Comparison of ENCODE assay signal across 8 cellular contexts in the genomic region with DNA sequence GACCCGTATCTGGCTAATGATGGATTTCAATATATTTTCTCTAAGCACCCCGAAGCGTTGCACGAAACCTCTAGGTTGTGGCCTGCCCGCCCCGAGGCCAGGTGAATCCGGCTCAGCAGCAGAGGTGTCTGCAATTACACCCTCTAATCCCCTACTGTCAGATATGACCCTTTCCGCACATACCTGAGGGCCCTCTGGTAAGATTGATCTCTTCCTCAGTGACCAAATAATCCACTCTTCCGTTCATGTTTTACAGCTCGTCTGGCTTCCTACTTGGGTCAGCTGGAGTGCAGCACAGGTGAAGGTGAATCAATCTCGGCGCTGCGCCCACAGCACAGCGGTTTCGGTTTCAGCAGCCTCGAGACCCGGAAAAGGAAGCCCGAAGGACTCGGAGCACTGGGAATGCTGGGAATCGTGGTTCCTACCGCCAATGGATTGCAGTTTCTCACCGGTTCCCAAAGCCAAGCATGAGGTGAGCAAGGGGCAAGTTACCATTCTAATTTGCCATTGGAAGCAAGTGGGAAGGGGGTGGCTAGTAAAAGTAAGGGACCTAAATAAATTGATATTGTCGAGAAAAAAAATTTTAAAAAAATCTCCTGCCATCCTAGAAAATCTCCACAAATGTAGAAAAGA. TPM values are rescaled to one million over a fixed set of nuclear protein-coding genes. Genes with fewer than 3 reads are reported as not detected.
DNase-seq lines count a peak whose midpoint lies in the region; ATAC-seq, FAIRE-seq and TF ChIP-seq lines count a peak whose summit lies in the region.

A gene with protein sequence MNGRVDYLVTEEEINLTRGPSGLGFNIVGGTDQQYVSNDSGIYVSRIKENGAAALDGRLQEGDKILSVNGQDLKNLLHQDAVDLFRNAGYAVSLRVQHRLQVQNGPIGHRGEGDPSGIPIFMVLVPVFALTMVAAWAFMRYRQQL (minus strand): TSS at position 374 of the 633 bp plus-strand sequence. CDS start 127 bp downstream, at position 247.

- H3K27ac Mint-ChIP-seq in neural crest cell (ENCODE audit: unreplicated experiment) = peak within 1 kb of the TSS; percentile 97
- H3K27ac Mint-ChIP-seq in stimulated activated naive CD8-positive, alpha-beta T cell treated with anti-CD3 and anti-CD28 coated beads, Interleukin-15, amount 100 ng/mL, for 72 hours = peak within 1 kb of the TSS; percentile 84 to 87

- peaks cover 6% of the 10 kb centered on the region for H3K4me1 ChIP-seq in HUES64 (ENCODE audit: insufficient read depth, low read length)

- ATAC-seq in stimulated activated naive CD8-positive, alpha-beta T cell treated with anti-CD3 and anti-CD28 coated beads, Interleukin-15, amount 100 ng/mL, for 72 hours = peak; percentile 81
- ATAC-seq in HG03108 (IDR thresholded peaks at IDR 0.05; ENCODE audit: unreplicated experiment) = no peak

- no peaks in the 10 kb centered on the region for H3K9me3 Mint-ChIP-seq in neural crest cell
- H3K9me3 Mint-ChIP-seq in stimulated activated naive CD8-positive, alpha-beta T cell treated with anti-CD3 and anti-CD28 coated beads, Interleukin-15, amount 100 ng/mL, for 72 hours = no peaks in the 10 kb centered on the region

- no peaks in the 10 kb centered on the region for H3K27me3 ChIP-seq in HUES64 (ENCODE audit: insufficient read depth, low read length)

- 1% methylated on average over 22 of the region's 23 CpGs for WGBS in HUES64

- peak within 1 kb of the TSS; percentile 57; the same call in 1 of the 2 replicates for H3K27ac ChIP-seq in HUES64 (ENCODE audit: low read depth, low read length)

- no peaks in the 10 kb centered on the region for H3K36me3 Mint-ChIP-seq in neural crest cell (ENCODE audit: low read depth)

- peak within 1 kb of the TSS; percentile 83 for H3K9ac ChIP-seq in HUES64 (ENCODE audit: low read depth, low read length)

- peaks cover 21% of the 10 kb centered on the region for H3K27me3 Mint-ChIP-seq in neural crest cell (ENCODE audit: low read depth)
- H3K27me3 Mint-ChIP-seq in stimulated activated naive CD8-positive, alpha-beta T cell treated with anti-CD3 and anti-CD28 coated beads, Interleukin-15, amount 100 ng/mL, for 72 hours = no peaks in the 10 kb centered on the region

- H3K4me3 ChIP-seq in GM12865 (ENCODE audit: low read depth, low read length) (peak within 1 kb of the TSS; percentile 98), HUES64 (ENCODE audit: low read length) (peak within 1 kb of the TSS; percentile 98)

- peaks cover 18% of the 10 kb centered on the region for H3K4me1 Mint-ChIP-seq in neural crest cell
- H3K4me1 Mint-ChIP-seq in stimulated activated naive CD8-positive, alpha-beta T cell treated with anti-CD3 and anti-CD28 coated beads, Interleukin-15, amount 100 ng/mL, for 72 hours = peaks cover 29% of the 10 kb centered on the region

- H3K4me3 Mint-ChIP-seq in neural crest cell = peak within 1 kb of the TSS; percentile 98
- peak within 1 kb of the TSS; percentile 84 to 93 for H3K4me3 Mint-ChIP-seq in stimulated activated naive CD8-positive, alpha-beta T cell treated with anti-CD3 and anti-CD28 coated beads, Interleukin-15, amount 100 ng/mL, for 72 hours

- FAIRE-seq in frontal cortex (lab: Jason Lieb, UNC) = no peak

- H3K36me3 ChIP-seq in HUES64 (ENCODE audit: insufficient read depth, low read length) = peaks cover 13% of the 10 kb centered on the region; the same call in 1 of the 2 replicates

- DNase-seq in GM12865 (ENCODE audit: low read depth) (peak; percentile 72), RPMI7951 (ENCODE audit: low read depth) (peak; percentile 74), frontal cortex (ENCODE audit: low spot score in 2 of 2) (peak; percentile 42 to 69), neural crest cell (ENCODE audit: low read depth, low spot score) (peak; percentile 39)
- DNase-seq in activated gamma-delta T cell treated with anti-CD3 and anti-CD28 coated beads, Interleukin-2, amount 50 U/mL, for 16 hours (ENCODE audit: low read depth) = peak; percentile 24
- peak; percentile 32 to 33 for DNase-seq in stimulated activated naive CD8-positive, alpha-beta T cell treated with anti-CD3 and anti-CD28 coated beads, Interleukin-15, amount 100 ng/mL, for 72 hours

- no peaks in the 10 kb centered on the region for H3K9me3 ChIP-seq in HUES64 (ENCODE audit: insufficient read depth, low read depth, low read length)

- no peak for TF ChIP-seq CTCF in GM12865 (IDR thresholded peaks at IDR 0.05; ENCODE audit: insufficient read depth, low read depth, low read length, missing control alignments)
- no peak for TF ChIP-seq CTCF in neural crest cell (conservative IDR thresholded peaks at IDR 0.05)

RNA-seq across cellular contexts. Expression of the gene that starts here (rescaled TPM):
- 15.7 TPM for polyA plus RNA-seq in HUES64 (2013, experiment 1 of 2)
- polyA plus RNA-seq in HUES64 (2013, experiment 2 of 2) = 14.1 TPM
- 16.7 and 21.0 TPM in 2 replicates for total RNA-seq in RPMI7951 (2014; rRNA removed; shearing (Covaris generic))
- total RNA-seq in frontal cortex (25.3 TPM), neural crest cell (27.0 and 29.1 TPM in 2 replicates)

Comparison
In these comparisons a context has a peak if more than half of its experiments do, and no peak if none do; other contexts are left out.
1. DNase-seq: peak in every context shown above with its lines; median percentile 74 in RPMI7951; 72 in GM12865; 56 in frontal cortex; 39 in neural crest cell; 32 in stimulated activated naive CD8-positive, alpha-beta T cell treated with anti-CD3 and anti-CD28 coated beads, Interleukin-15, amount 100 ng/mL, for 72 hours; 24 in activated gamma-delta T cell treated with anti-CD3 and anti-CD28 coated beads, Interleukin-2, amount 50 U/mL, for 16 hours.